8 cellular contexts compared by ENCODE assay signal in the genomic region with DNA sequence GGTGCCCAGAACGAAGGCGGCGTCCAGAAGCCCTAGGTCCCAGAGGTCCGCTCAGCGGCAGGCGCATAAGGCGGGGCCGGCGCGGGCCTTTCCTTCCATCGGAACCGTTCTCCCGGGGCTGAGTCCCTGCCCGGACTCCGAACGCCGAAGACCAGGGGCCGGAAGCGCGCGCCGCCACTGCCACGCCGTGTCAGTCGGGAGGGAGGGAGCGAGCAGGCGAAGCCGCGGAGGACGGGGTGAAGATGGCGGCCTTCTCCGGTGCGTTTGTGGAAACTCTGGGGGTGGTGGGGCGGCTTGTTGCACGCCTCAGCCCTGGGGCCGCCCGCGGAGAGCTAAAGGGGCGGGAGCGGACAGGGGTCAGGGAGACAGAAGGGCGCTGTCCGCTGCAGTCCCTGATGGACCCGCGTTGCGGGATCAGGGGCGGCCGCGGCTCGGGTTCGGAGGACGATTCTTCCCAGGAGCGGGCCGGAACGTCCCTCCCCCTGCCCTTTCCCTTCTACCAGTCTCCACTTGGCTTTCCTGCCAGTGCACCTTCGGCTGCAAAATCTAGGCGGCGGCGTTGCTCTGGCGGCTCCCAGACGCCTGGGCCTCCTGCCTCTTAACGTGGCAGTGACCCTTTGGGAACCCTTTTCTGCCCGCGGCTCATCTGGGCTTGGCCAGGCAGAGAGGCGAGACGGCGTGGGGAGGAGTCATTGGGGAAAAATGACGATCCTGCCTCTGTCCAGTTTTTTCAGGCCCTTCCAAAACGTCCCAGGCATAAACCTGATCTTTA. TPM values are rescaled to one million over a fixed set of nuclear protein-coding genes. Genes with fewer than 3 reads are reported as not detected.
A peak's percentile ranks its signal among the peaks of the same experiment; 100 is the strongest.
DNase-seq lines count a peak whose midpoint lies in the region; ATAC-seq and TF ChIP-seq lines count a peak whose summit lies in the region.

A gene (plus strand): TSS at position 177 of the 772 bp plus-strand sequence. CDS start 66 bp downstream, at position 243.

- H3K27me3 Mint-ChIP-seq in endodermal cell (ENCODE audit: insufficient read depth): peaks cover 3% of the 10 kb centered on the region

- H3K27ac Mint-ChIP-seq in endodermal cell: peak within 1 kb of the TSS; percentile 95

- H3K36me3 ChIP-seq in endodermal cell (ENCODE audit: control insufficient read depth, insufficient read depth, low read length) (peaks cover 25% of the 10 kb centered on the region), mesodermal cell (ENCODE audit: control insufficient read depth, insufficient read depth, low read length) (peaks cover 24% of the 10 kb centered on the region)

- H3K4me3 ChIP-seq in endodermal cell (ENCODE audit: low read length) (peak within 1 kb of the TSS; percentile 99), mesodermal cell (ENCODE audit: extremely low read depth, insufficient read depth, low read length, poor library complexity, severe bottlenecking) (peak within 1 kb of the TSS; percentile 76)

- H3K4me3 Mint-ChIP-seq in endodermal cell: peak within 1 kb of the TSS; percentile 92

- no peaks in the 10 kb centered on the region for H3K9me3 Mint-ChIP-seq in endodermal cell

- H3K27me3 ChIP-seq in endodermal cell (ENCODE audit: control insufficient read depth, insufficient read depth, low read length, poor library complexity, severe bottlenecking): no peaks in the 10 kb centered on the region

- peak; percentile 22 for TF ChIP-seq CTCF in endodermal cell (conservative IDR thresholded peaks at IDR 0.05)

- H3K9me3 ChIP-seq in endodermal cell (ENCODE audit: control insufficient read depth, low read length) (no peaks in the 10 kb centered on the region), mesodermal cell (ENCODE audit: control insufficient read depth, low read length) (no peaks in the 10 kb centered on the region)

- peak; percentile 71 for DNase-seq in COLO829 (ENCODE audit: low spot score)
- DNase-seq in HS-27A (ENCODE audit: low read depth): peak; percentile 86
- DNase-seq in NOMO-1 treated with DMSO at 0.1 percent for 48 hours (lab: John Stamatoyannopoulos, UW; ENCODE audit: unreplicated experiment): peak; percentile 76
- peak; percentile 52 for DNase-seq in activated CD8-positive, alpha-beta memory T cell treated with anti-CD3 and anti-CD28 coated beads, Interleukin-2, amount 50 U/mL, for 1 hour (ENCODE audit: extremely low read depth)
- peak; percentile 94 for DNase-seq in endodermal cell
- peak; percentile 79 for DNase-seq in stimulated activated CD8-positive, alpha-beta memory T cell treated with anti-CD3 and anti-CD28 coated beads, Interleukin-15, amount 100 ng/mL, for 24 hours (ENCODE audit: low read depth)

- peak within 1 kb of the TSS; percentile 85 for H3K9ac ChIP-seq in endodermal cell (ENCODE audit: extremely low read depth, low read length, poor library complexity, severe bottlenecking)

- H3K4me1 ChIP-seq in endodermal cell (ENCODE audit: control insufficient read depth, insufficient read depth, low read length) (no peaks in the 10 kb centered on the region), mesodermal cell (ENCODE audit: control insufficient read depth, insufficient read depth, low read length, poor library complexity, severe bottlenecking) (peaks cover 20% of the 10 kb centered on the region)

- peaks cover 8% of the 10 kb centered on the region for H3K4me1 Mint-ChIP-seq in endodermal cell

- peak; percentile 83 for ATAC-seq in GM19468 (IDR thresholded peaks at IDR 0.05; ENCODE audit: extremely low read depth, unreplicated experiment)

- peak within 1 kb of the TSS; percentile 89 for H3K27ac ChIP-seq in endodermal cell (ENCODE audit: low read depth, low read length)
- peak within 1 kb of the TSS; percentile 92 for H3K27ac ChIP-seq in mesodermal cell (ENCODE audit: low read depth, low read length, severe bottlenecking)

- peaks cover 19% of the 10 kb centered on the region for H3K36me3 Mint-ChIP-seq in endodermal cell (ENCODE audit: low read depth)

- WGBS in endodermal cell (ENCODE audit: insufficient coverage in 1 of 2, insufficient read length in 1 of 2), 2 experiments: 0% methylated on average over 9 to 68 of the region's 68 CpGs
- 0% methylated on average over 52 to 53 of the region's 68 CpGs for WGBS in mesodermal cell (ENCODE audit: insufficient coverage in 2 of 2), 2 experiments

RNA-seq across cellular contexts. Expression of the gene that starts here (rescaled TPM):
- total RNA-seq in endodermal cell: 100 to 1,000 TPM; 116 to 126 TPM
- 109 TPM for polyA plus RNA-seq in endodermal cell (2013, experiment 1 of 2)
- 105 TPM for polyA plus RNA-seq in endodermal cell (2013, experiment 2 of 2)
- 138 TPM for polyA plus RNA-seq in mesodermal cell (2013, experiment 1 of 2)
- polyA plus RNA-seq in mesodermal cell (2013, experiment 2 of 2): 149 TPM

Comparison
In these comparisons a context has a peak if more than half of its experiments do, and no peak if none do; other contexts are left out.
1. Peak in every context shown above with its lines: DNase-seq, ATAC-seq, H3K4me3 ChIP-seq and H3K27ac ChIP-seq.